ENCODE assay signal across 10 cellular contexts in the genomic region with DNA sequence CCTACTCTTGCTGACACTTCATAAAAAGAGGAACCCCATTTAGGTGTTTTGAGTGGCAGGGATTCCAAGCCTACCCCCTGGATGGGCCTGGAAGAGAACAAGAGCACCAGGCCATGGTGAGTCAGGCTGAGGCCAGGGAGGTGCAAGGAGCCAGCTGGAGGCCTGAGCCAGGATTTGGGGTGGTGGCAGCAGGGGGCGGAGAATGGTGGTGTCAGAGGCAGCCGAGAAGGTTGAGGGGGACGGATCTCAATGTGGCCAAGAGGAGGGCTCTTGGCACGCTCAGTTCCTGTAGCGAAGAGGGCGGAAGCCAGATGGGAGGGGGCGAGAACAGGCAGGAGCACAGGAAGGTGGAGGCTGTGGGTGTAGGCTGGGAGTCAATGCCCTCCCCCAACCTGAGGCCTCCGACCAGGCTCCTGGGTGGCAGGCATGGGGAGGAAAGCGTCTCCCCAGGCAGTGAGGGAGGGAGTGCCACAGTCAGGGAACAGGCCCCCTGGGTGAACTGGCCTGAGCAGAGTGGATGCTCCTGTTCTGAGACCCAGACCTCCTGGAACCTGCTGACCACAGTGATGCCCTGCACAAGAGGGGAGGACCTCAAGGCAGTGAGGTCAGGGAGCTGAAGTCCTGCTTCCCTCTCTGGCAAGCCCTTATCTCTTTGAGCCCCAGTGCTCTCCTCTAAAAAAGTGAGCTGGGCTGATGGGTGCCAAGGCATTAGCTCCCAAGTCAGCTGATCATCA.
DNase-seq lines count a peak whose midpoint lies in the region; ATAC-seq and TF ChIP-seq lines count a peak whose summit lies in the region.
"Had no signal": no experiment of that assay in that cellular context is flagged by ENCODE, and none has a peak within 500 bp of the region (broad histone marks: within the 10 kb centered on the region; RNA-seq: fewer than 3 reads in every experiment).

No MANE protein-coding gene starts in this region.

- H3K27me3 Mint-ChIP-seq in activated naive CD4-positive, alpha-beta T cell treated with anti-CD3 and anti-CD28 coated beads, Interleukin-2, amount 10 ng/mL, durations not matched to agents 7 days and 5 days, result peaks cover 64% of the 10 kb centered on the region

- peak overlapping the region; percentile 46 for H3K27ac Mint-ChIP-seq in activated naive CD4-positive, alpha-beta T cell treated with anti-CD3 and anti-CD28 coated beads, Interleukin-2, amount 10 ng/mL, durations not matched to agents 7 days and 5 days

- no peaks in the 10 kb centered on the region for H3K36me3 ChIP-seq in Loucy (ENCODE audit: insufficient read depth, low read length)
- H3K36me3 ChIP-seq: neutrophil had no signal

- H2AFZ ChIP-seq in Loucy (ENCODE audit: low read length), result no peak overlapping the region; the same call in 1 of the 2 replicates

- DNase-seq in stimulated activated CD4-positive, alpha-beta T cell treated with anti-CD3 and anti-CD28 coated beads, Interleukin-15, amount 100 ng/mL, for 24 hours, result peak; percentile 52
- DNase-seq in stimulated activated CD4-positive, alpha-beta T cell treated with anti-CD3 and anti-CD28 coated beads, Interleukin-4, amount 100 ng/mL, for 24 hours, result no peak
- DNase-seq in activated naive CD4-positive, alpha-beta T cell treated with anti-CD3 and anti-CD28 coated beads, Interleukin-2, amount 10 ng/mL, durations not matched to agents 7 days and 5 days, result peak; percentile 77
- DNase-seq in GM13976 (ENCODE audit: low spot score), result no peak

- peaks cover 39% of the 10 kb centered on the region for H3K4me1 Mint-ChIP-seq in activated naive CD4-positive, alpha-beta T cell treated with anti-CD3 and anti-CD28 coated beads, Interleukin-2, amount 10 ng/mL, durations not matched to agents 7 days and 5 days

- no peaks in the 10 kb centered on the region for H3F3A ChIP-seq in Loucy (ENCODE audit: low read depth)

- CTCF ChIA-PET in activated naive CD4-positive, alpha-beta T cell treated with anti-CD3 and anti-CD28 coated beads, Interleukin-2, amount 10 ng/mL, durations not matched to agents 7 days and 5 days (lab: Charles Lee), result interaction anchor here (0.9 to 5.1 kb wide), 9 partner anchors 9 to 173 kb away, joined by 3 to 42 read pairs (median 6); no protein-coding TSS in a partner anchor

- TF ChIP-seq CTCF in Loucy (conservative IDR thresholded peaks at IDR 0.05; ENCODE audit: low read length) (no peak), GM13976 (IDR thresholded peaks at IDR 0.05; ENCODE audit: borderline replicate concordance, control extremely low read depth, extremely low read depth, insufficient read depth, missing control alignments) (no peak)

- no peaks in the 10 kb centered on the region for H3K36me3 Mint-ChIP-seq in activated naive CD4-positive, alpha-beta T cell treated with anti-CD3 and anti-CD28 coated beads, Interleukin-2, amount 10 ng/mL, durations not matched to agents 7 days and 5 days

- H3K9me2 ChIP-seq in Loucy (replicated peaks; ENCODE audit: low read depth, low read length), result no peaks in the 10 kb centered on the region

- peak overlapping the region; percentile 62 for H3K4me3 ChIP-seq in Loucy (ENCODE audit: low read length, poor library complexity, severe bottlenecking)

- H3K4me3 Mint-ChIP-seq in activated naive CD4-positive, alpha-beta T cell treated with anti-CD3 and anti-CD28 coated beads, Interleukin-2, amount 10 ng/mL, durations not matched to agents 7 days and 5 days, result peak overlapping the region; percentile 21

- H3K9ac ChIP-seq in Loucy (ENCODE audit: low read depth, low read length, poor library complexity, severe bottlenecking), result peak overlapping the region; percentile 51

- peaks cover 26% of the 10 kb centered on the region for H3K4me1 ChIP-seq in Loucy (ENCODE audit: insufficient read depth, low read length, poor library complexity, severe bottlenecking)

- ATAC-seq in HG02852 (IDR thresholded peaks at IDR 0.05; ENCODE audit: unreplicated experiment) (no peak), GM18861 (IDR thresholded peaks at IDR 0.05; ENCODE audit: unreplicated experiment) (no peak), HG02571 (IDR thresholded peaks at IDR 0.05; ENCODE audit: unreplicated experiment) (no peak)
- ATAC-seq: HCT116 had no signal

- no peaks in the 10 kb centered on the region for H3K9me3 ChIP-seq in Loucy (ENCODE audit: insufficient read depth, low read depth, low read length)
- H3K9me3 ChIP-seq: neutrophil had no signal

- in situ Hi-C loops in GM13976 (cut with MboI; ENCODE audit: low sequenced_read_pairs, unreplicated experiment), result no loop called here

- H4K20me1 ChIP-seq in Loucy (ENCODE audit: insufficient read depth, low read length, poor library complexity, severe bottlenecking), result no peaks in the 10 kb centered on the region

- H3K9me3 Mint-ChIP-seq in activated naive CD4-positive, alpha-beta T cell treated with anti-CD3 and anti-CD28 coated beads, Interleukin-2, amount 10 ng/mL, durations not matched to agents 7 days and 5 days, result no peaks in the 10 kb centered on the region

- no peaks in the 10 kb centered on the region for H3K27me3 ChIP-seq in Loucy (ENCODE audit: insufficient read depth, low read length, poor library complexity, severe bottlenecking)

- H3K79me2 ChIP-seq in Loucy (ENCODE audit: insufficient read depth, low read length), result no peaks in the 10 kb centered on the region; the same call in 1 of the 2 replicates

- peak overlapping the region; percentile 70 for H3K4me2 ChIP-seq in Loucy (ENCODE audit: low read depth, low read length, poor library complexity, severe bottlenecking)

Comparison
In these comparisons a context has a peak if more than half of its experiments do, and no peak if none do; other contexts are left out.
1. DNase-seq: peak in stimulated activated CD4-positive, alpha-beta T cell treated with anti-CD3 and anti-CD28 coated beads, Interleukin-15, amount 100 ng/mL, for 24 hours (single experiment) and activated naive CD4-positive, alpha-beta T cell treated with anti-CD3 and anti-CD28 coated beads, Interleukin-2, amount 10 ng/mL, durations not matched to agents 7 days and 5 days (single experiment); none in stimulated activated CD4-positive, alpha-beta T cell treated with anti-CD3 and anti-CD28 coated beads, Interleukin-4, amount 100 ng/mL, for 24 hours (single experiment) and GM13976 (single experiment).